ENCODE assay signal across 27 cellular contexts in genomic region chr11:69153661-69154060, GRCh38. TPM values are rescaled to one million over a fixed set of nuclear protein-coding genes. Genes with fewer than 3 reads are reported as not detected.
DNase-seq lines count a peak whose midpoint lies in the region; ATAC-seq, FAIRE-seq and TF ChIP-seq lines count a peak whose summit lies in the region.
"Had no signal": no experiment of that assay in that cellular context is flagged by ENCODE, and none has a peak within 500 bp of the region (broad histone marks: within the 10 kb centered on the region; RNA-seq: fewer than 3 reads in every experiment).

No MANE protein-coding gene starts in this region.

- H3K4me1 Mint-ChIP-seq in stimulated activated naive CD8-positive, alpha-beta T cell treated with anti-CD3 and anti-CD28 coated beads, Interleukin-15, amount 100 ng/mL, for 72 hours, result peaks cover 33% of the 10 kb centered on the region
- peaks cover 5% of the 10 kb centered on the region for H3K4me1 Mint-ChIP-seq in activated T-helper 17 cell treated with anti-CD3 and anti-CD28 coated beads, Interleukin-2, amount 50 U/mL, for 72 hours
- H3K4me1 Mint-ChIP-seq in nephron, result peaks cover 29% of the 10 kb centered on the region

- peak; percentile 50 for ATAC-seq in stimulated activated naive CD8-positive, alpha-beta T cell treated with anti-CD3 and anti-CD28 coated beads, Interleukin-15, Interleukin-2, amounts not matched to agents 100 U/mL and 50 U/mL, for 24 hours
- ATAC-seq in stimulated activated naive CD8-positive, alpha-beta T cell treated with anti-CD3 and anti-CD28 coated beads, Interleukin-15, amount 100 ng/mL, for 72 hours, result no peak
- peak; percentile 38 for ATAC-seq in activated T-helper 17 cell treated with anti-CD3 and anti-CD28 coated beads, Interleukin-2, amount 50 U/mL, for 72 hours (replicated peaks)
- ATAC-seq in GM21619 (IDR thresholded peaks at IDR 0.05; ENCODE audit: unreplicated experiment), result no peak
- ATAC-seq: PC-3 had no signal

- H3K36me3 Mint-ChIP-seq in activated T-helper 17 cell treated with anti-CD3 and anti-CD28 coated beads, Interleukin-2, amount 50 U/mL, for 72 hours (ENCODE audit: low read depth), result no peaks in the 10 kb centered on the region
- H3K36me3 Mint-ChIP-seq in nephron (ENCODE audit: low read depth), result peaks cover 12% of the 10 kb centered on the region

- no peak for TF ChIP-seq POLR2A in GM12891 (IDR thresholded peaks at IDR 0.05; ENCODE audit: low read depth, low read length)

- no peak for DNase-seq in stimulated activated naive CD8-positive, alpha-beta T cell treated with anti-CD3 and anti-CD28 coated beads, Interleukin-15, Interleukin-2, amounts not matched to agents 100 U/mL and 50 U/mL, for 24 hours
- DNase-seq in stimulated activated naive CD8-positive, alpha-beta T cell treated with anti-CD3 and anti-CD28 coated beads, Interleukin-15, amount 100 ng/mL, for 72 hours, result no peak
- DNase-seq in GM12891 (ENCODE audit: insufficient read length, low spot score) (no peak), NCI-H2107 (lab: John Stamatoyannopoulos, UW) (no peak), C1 segment of cervical spinal cord (lab: John Stamatoyannopoulos, UW) (no peak)
- DNase-seq: activated CD8-positive, alpha-beta memory T cell treated with anti-CD3 and anti-CD28 coated beads, Interleukin-2, amount 50 U/mL, for 48 hours; activated effector memory CD4-positive, alpha-beta T cell treated with anti-CD3 and anti-CD28 coated beads, Interleukin-2, amount 50 U/mL, for 16 hours; caudate nucleus; foreskin melanocyte; GF-D8; kidney glomerular epithelial cell; MG63; naive B cell; NCI-H1417 treated with DMSO at 0.1 percent for 48 hours; NCI-H2171 treated with DMSO at 0.1 percent for 48 hours; NCI-H774; PC-3; SJCRH30; stimulated activated CD4-positive, alpha-beta T cell treated with anti-CD3 and anti-CD28 coated beads, Interleukin-4, amount 100 ng/mL, for 1 hour had no signal

- no peak overlapping the region for H3K4me3 Mint-ChIP-seq in stimulated activated naive CD8-positive, alpha-beta T cell treated with anti-CD3 and anti-CD28 coated beads, Interleukin-15, amount 100 ng/mL, for 72 hours
- H3K4me3 Mint-ChIP-seq in activated T-helper 17 cell treated with anti-CD3 and anti-CD28 coated beads, Interleukin-2, amount 50 U/mL, for 72 hours, result no peak overlapping the region
- no peak overlapping the region for H3K4me3 Mint-ChIP-seq in nephron
- H3K4me3 Mint-ChIP-seq: IgD-negative memory B cell; memory B cell; naive B cell; T-helper 1 cell treated with Interleukin-12 subunit alpha and Interleukin-12 subunit beta and Interleukin-4 antibody, amounts not matched to agents 30 μg/mL and 1 μg/mL, for 36 hours had no signal

- peaks cover 10% of the 10 kb centered on the region for H3K27me3 Mint-ChIP-seq in stimulated activated naive CD8-positive, alpha-beta T cell treated with anti-CD3 and anti-CD28 coated beads, Interleukin-15, amount 100 ng/mL, for 72 hours
- peaks cover 7% of the 10 kb centered on the region for H3K27me3 Mint-ChIP-seq in activated T-helper 17 cell treated with anti-CD3 and anti-CD28 coated beads, Interleukin-2, amount 50 U/mL, for 72 hours
- H3K27me3 Mint-ChIP-seq in nephron (ENCODE audit: low read depth), result peaks cover 30% of the 10 kb centered on the region

- H3K9me3 Mint-ChIP-seq in stimulated activated naive CD8-positive, alpha-beta T cell treated with anti-CD3 and anti-CD28 coated beads, Interleukin-15, amount 100 ng/mL, for 72 hours, result peaks cover 0 to 8% of the 10 kb centered on the region in 2 donors
- peaks cover 7% of the 10 kb centered on the region for H3K9me3 Mint-ChIP-seq in activated T-helper 17 cell treated with anti-CD3 and anti-CD28 coated beads, Interleukin-2, amount 50 U/mL, for 72 hours
- peaks cover 11% of the 10 kb centered on the region for H3K9me3 Mint-ChIP-seq in nephron
- H3K9me3 Mint-ChIP-seq: memory B cell had no signal

- no peak overlapping the region for H3K27ac Mint-ChIP-seq in stimulated activated naive CD8-positive, alpha-beta T cell treated with anti-CD3 and anti-CD28 coated beads, Interleukin-15, amount 100 ng/mL, for 72 hours
- H3K27ac Mint-ChIP-seq in activated T-helper 17 cell treated with anti-CD3 and anti-CD28 coated beads, Interleukin-2, amount 50 U/mL, for 72 hours, result no peak overlapping the region
- H3K27ac Mint-ChIP-seq in nephron, result peak overlapping the region; percentile 50 to 92 (median 82)
- H3K27ac Mint-ChIP-seq: memory B cell; T-helper 1 cell treated with Interleukin-12 subunit alpha and Interleukin-12 subunit beta and Interleukin-4 antibody, amounts not matched to agents 30 μg/mL and 1 μg/mL, for 36 hours had no signal

- no peak for FAIRE-seq in GM12891 (lab: Jason Lieb, UNC)
- FAIRE-seq: GM19239 had no signal

- TF ChIP-seq CTCF in nephron (IDR thresholded peaks at IDR 0.05; ENCODE audit: unreplicated experiment in 3 of 3), result no peak

TF ChIP-seq in GM12891, 5 proteins besides CTCF, POLR2A, EP300 and RAD21:
- TF ChIP-seq POLR2AphosphoS5 (IDR thresholded peaks at IDR 0.05; ENCODE audit: low read depth, low read length) (no peak), SPI1 (IDR thresholded peaks at IDR 0.05; ENCODE audit: low read depth, low read length) (no peak), TAF1 (IDR thresholded peaks at IDR 0.05; ENCODE audit: low read depth, low read length) (no peak), POU2F2 (IDR thresholded peaks at IDR 0.05; ENCODE audit: low read depth, low read length) (no peak), PAX5 (IDR thresholded peaks at IDR 0.05; ENCODE audit: insufficient read depth, low read length, severe bottlenecking) (no peak)

RNA-seq across cellular contexts. Expression of gene SMIM38, which starts 2.1 kb away (rescaled TPM):
- total RNA-seq in activated T-helper 17 cell treated with anti-CD3 and anti-CD28 coated beads, Interleukin-2, amount 50 U/mL, for 72 hours, result 1 to 10 TPM in 1 of 2 donors, under 1 TPM in 1; 0.26 to 4.7 TPM
- polyA plus RNA-seq in GM12891 (2012; ENCODE audit: low read depth, missing spikeins), result 2.6 TPM
- total RNA-seq: dermis microvascular lymphatic vessel endothelial cell had no signal
- polyA plus RNA-seq: IgD-negative memory B cell had no signal

Comparison
In these comparisons a context has a peak if more than half of its experiments do, and no peak if none do; other contexts are left out.
1. ATAC-seq: peak in stimulated activated naive CD8-positive, alpha-beta T cell treated with anti-CD3 and anti-CD28 coated beads, Interleukin-15, Interleukin-2, amounts not matched to agents 100 U/mL and 50 U/mL, for 24 hours (single experiment) and activated T-helper 17 cell treated with anti-CD3 and anti-CD28 coated beads, Interleukin-2, amount 50 U/mL, for 72 hours (single experiment); none in stimulated activated naive CD8-positive, alpha-beta T cell treated with anti-CD3 and anti-CD28 coated beads, Interleukin-15, amount 100 ng/mL, for 72 hours (single experiment) and GM21619 (single experiment).
2. H3K27ac Mint-ChIP-seq: peak in nephron (3 of 3); none in stimulated activated naive CD8-positive, alpha-beta T cell treated with anti-CD3 and anti-CD28 coated beads, Interleukin-15, amount 100 ng/mL, for 72 hours (0 of 2) and activated T-helper 17 cell treated with anti-CD3 and anti-CD28 coated beads, Interleukin-2, amount 50 U/mL, for 72 hours (single experiment).